1 cellular context compared by ENCODE assay signal in genomic region chr2:127293758-127294562, GRCh38.
A peak's percentile ranks its signal among the peaks of the same experiment; 100 is the strongest.
TF ChIP-seq lines count a peak whose summit lies in the region.

TSS of gene ERCC3 (minus strand) at chr2:127294144. CDS start at chr2:127294081, 63 bp downstream.

TF ChIP-seq in HepG2, 621 proteins besides CTCF, POLR2A, EP300 and RAD21 (continued from another document and continues in another):
- TF ChIP-seq ZSCAN5A (CRISPR knock-in tag; IDR thresholded peaks at IDR 0.05; ENCODE audit: borderline replicate concordance), result 0 out of 2 replicates have a peak, but pooled peaks have one; percentile 56
- peak; percentile 84; the same call in 1 of the 2 replicates for TF ChIP-seq SALL1 (CRISPR knock-in tag; IDR thresholded peaks at IDR 0.05)
- peak; percentile 25; the same call in 1 of the 2 replicates for TF ChIP-seq TP53 (CRISPR knock-in tag; conservative IDR thresholded peaks at IDR 0.05)
- TF ChIP-seq NFAT5 (CRISPR knock-in tag; IDR thresholded peaks at IDR 0.05), result peak; percentile 75
- 0 out of 2 replicates have a peak, but pooled peaks have one; percentile 75 for TF ChIP-seq ZNF589 (CRISPR knock-in tag; conservative IDR thresholded peaks at IDR 0.05)
- peak; percentile 98 for TF ChIP-seq ELF4 (CRISPR knock-in tag; IDR thresholded peaks at IDR 0.05; ENCODE audit: borderline replicate concordance)
- 0 out of 2 replicates have a peak, but pooled peaks have one; percentile 36 for TF ChIP-seq RERE (CRISPR knock-in tag; IDR thresholded peaks at IDR 0.05; ENCODE audit: low read depth)
- TF ChIP-seq ZNF790 (CRISPR knock-in tag; IDR thresholded peaks at IDR 0.05; ENCODE audit: borderline replicate concordance), result 0 out of 2 replicates have a peak, but pooled peaks have one; percentile 66
- TF ChIP-seq MTA1 (CRISPR knock-in tag; IDR thresholded peaks at IDR 0.05; ENCODE audit: borderline replicate concordance), result peak; percentile 24; the same call in 1 of the 2 replicates
- peak; percentile 70; the same call in 1 of the 2 replicates for TF ChIP-seq GFI1 (CRISPR knock-in tag; IDR thresholded peaks at IDR 0.05; ENCODE audit: borderline replicate concordance)
- TF ChIP-seq ZNF761 (CRISPR knock-in tag; conservative IDR thresholded peaks at IDR 0.05), result peak; percentile 95
- peak; percentile 81; the same call in 1 of the 2 replicates for TF ChIP-seq GATA4 (IDR thresholded peaks at IDR 0.05; ENCODE audit: borderline replicate concordance, low read depth)
- TF ChIP-seq ZNF3 (CRISPR knock-in tag; IDR thresholded peaks at IDR 0.05), result no peak
- peak; percentile 69; the same call in 1 of the 2 replicates for TF ChIP-seq ZBTB42 (CRISPR knock-in tag; IDR thresholded peaks at IDR 0.05)
- TF ChIP-seq ZFP36L1 (CRISPR knock-in tag; IDR thresholded peaks at IDR 0.05), result 0 out of 2 replicates have a peak, but pooled peaks have one; percentile 37
- TF ChIP-seq SP2 (CRISPR knock-in tag; IDR thresholded peaks at IDR 0.05), result peak; percentile 95
- TF ChIP-seq RFXANK (CRISPR knock-in tag; IDR thresholded peaks at IDR 0.05), result peak; percentile 68; the same call in 1 of the 2 replicates
- peak; percentile 88 for TF ChIP-seq ZNF142 (CRISPR knock-in tag; IDR thresholded peaks at IDR 0.05)
- TF ChIP-seq ZNF660 (CRISPR knock-in tag; IDR thresholded peaks at IDR 0.05; ENCODE audit: borderline replicate concordance, low read depth), result no peak
- peak; percentile 75; the same call in 1 of the 2 replicates for TF ChIP-seq ZMYM2 (CRISPR knock-in tag; IDR thresholded peaks at IDR 0.05)
- no peak for TF ChIP-seq SMC3 (IDR thresholded peaks at IDR 0.05; ENCODE audit: low read length)
- TF ChIP-seq ZNF710 (CRISPR knock-in tag; IDR thresholded peaks at IDR 0.05; ENCODE audit: borderline replicate concordance), result peak; percentile 84; the same call in 1 of the 2 replicates
- TF ChIP-seq ZNF367 (CRISPR knock-in tag; IDR thresholded peaks at IDR 0.05; ENCODE audit: borderline replicate concordance), result no peak
- TF ChIP-seq ZNF512B (CRISPR knock-in tag; IDR thresholded peaks at IDR 0.05; ENCODE audit: borderline replicate concordance), result no peak
- peak; percentile 76; the same call in 1 of the 2 replicates for TF ChIP-seq KLF11 (CRISPR knock-in tag; IDR thresholded peaks at IDR 0.05)
- TF ChIP-seq ZNF556 (CRISPR knock-in tag; IDR thresholded peaks at IDR 0.05; ENCODE audit: borderline replicate concordance), result peak; percentile 92
- TF ChIP-seq E2F2 (CRISPR knock-in tag; IDR thresholded peaks at IDR 0.05; ENCODE audit: borderline replicate concordance), result no peak
- peak; percentile 55; the same call in 1 of the 2 replicates for TF ChIP-seq CC2D1A (CRISPR knock-in tag; IDR thresholded peaks at IDR 0.05)
- no peak for TF ChIP-seq TCF7 (IDR thresholded peaks at IDR 0.05; ENCODE audit: low read depth)
